In the genomic region with DNA sequence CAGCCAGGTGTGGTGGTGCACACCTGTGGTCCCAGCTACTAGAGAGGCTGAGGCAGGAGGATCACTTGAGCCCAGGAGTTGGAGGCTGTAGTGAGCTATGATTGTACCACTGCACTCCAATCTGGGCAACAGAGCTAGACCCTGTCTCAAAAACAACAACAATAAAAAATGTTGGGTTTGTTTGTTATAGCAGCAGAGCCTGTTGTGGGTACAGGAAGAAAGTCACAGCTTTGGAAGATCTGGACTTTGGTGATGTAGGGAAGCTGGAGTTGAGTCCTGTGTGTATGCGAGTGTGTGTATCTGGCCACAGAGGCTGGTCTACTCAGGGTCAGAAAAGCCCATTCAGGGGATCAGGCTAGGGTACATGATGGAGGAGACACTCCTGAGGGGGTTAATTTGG, we compare ENCODE assay signal across 30 cellular contexts. TPM values are rescaled to one million over a fixed set of nuclear protein-coding genes. Genes with fewer than 3 reads are reported as not detected.
"Had no signal": no experiment of that assay in that cellular context is flagged by ENCODE, and none has a peak within 500 bp of the region (broad histone marks: within the 10 kb centered on the region; RNA-seq: fewer than 3 reads in every experiment).

No MANE protein-coding gene starts in this region.

- H3K9ac ChIP-seq: neural progenitor cell, parathyroid adenoma had no signal

- H3K36me3 ChIP-seq: neural progenitor cell, ovary, spleen, suprapubic skin, thoracic aorta, thyroid gland, tibial nerve, upper lobe of left lung, vagina had no signal

- H2AFZ ChIP-seq: parathyroid adenoma had no signal

- DNase-seq: natural killer cell; occipital lobe; ovary; posterior cingulate gyrus; psoas muscle; spleen; stimulated activated CD4-positive, alpha-beta T cell treated with anti-CD3 and anti-CD28 coated beads, Interleukin-12 subunit alpha, Interleukin-12 subunit beta, amount 100 ng/mL, for 4 hours; stimulated activated CD4-positive, alpha-beta T cell treated with anti-CD3 and anti-CD28 coated beads, Interleukin-1b, Interleukin-23, amount 100 ng/mL, for 48 hours; stimulated activated CD4-positive, alpha-beta T cell treated with anti-CD3 and anti-CD28 coated beads, Interleukin-4, amount 100 ng/mL, for 1 hour; stimulated activated CD4-positive, alpha-beta T cell treated with anti-CD3 and anti-CD28 coated beads, Interleukin-4, amount 100 ng/mL, for 4 hours; stimulated activated CD8-positive, alpha-beta memory T cell treated with anti-CD3 and anti-CD28 coated beads, Interleukin-4, amount 100 ng/mL, for 48 hours; stimulated activated naive CD4-positive, alpha-beta T cell; stimulated activated naive CD8-positive, alpha-beta T cell treated with anti-CD3 and anti-CD28 coated beads, Interleukin-15, amount 100 ng/mL, for 72 hours; stimulated activated naive CD8-positive, alpha-beta T cell treated with anti-CD3 and anti-CD28 coated beads, Interleukin-15, Interleukin-2, amounts not matched to agents 100 U/mL and 50 U/mL, for 24 hours; substantia nigra; thyroid gland; trophoblast cell; upper lobe of left lung had no signal

- H3K27me3 ChIP-seq: neural progenitor cell, ovary, spleen, suprapubic skin, thyroid gland, tibial nerve, upper lobe of left lung, vagina had no signal

- H3K27ac ChIP-seq: neural progenitor cell, ovary, parathyroid adenoma, psoas muscle, skin epidermis, spleen, suprapubic skin, thoracic aorta, thyroid gland, tibial nerve, upper lobe of left lung, vagina had no signal

- H3K4me1 ChIP-seq: neural progenitor cell, parathyroid adenoma, psoas muscle, suprapubic skin, thyroid gland, tibial nerve, upper lobe of left lung, vagina had no signal

- H3K9me3 ChIP-seq: ovary, psoas muscle, spleen, suprapubic skin, thoracic aorta, thyroid gland, tibial nerve, upper lobe of left lung, vagina had no signal

- H3K79me2 ChIP-seq: parathyroid adenoma had no signal

- H3K4me2 ChIP-seq: neural progenitor cell, smooth muscle cell had no signal

- H3K4me3 ChIP-seq: neural progenitor cell, ovary, psoas muscle, skin epidermis, smooth muscle cell, spleen, suprapubic skin, thoracic aorta, thyroid gland, tibial nerve, upper lobe of left lung, vagina had no signal

- ATAC-seq: natural killer cell; psoas muscle; right cardiac atrium; sciatic nerve; stimulated activated memory B cell treated with anti-CD40 and anti-IgM and Interleukin-4, amounts not matched to agents 10 μg/mL and 1 μg/mL and 100 μg/mL, for 72 hours; stimulated activated naive CD8-positive, alpha-beta T cell treated with anti-CD3 and anti-CD28 coated beads, Interleukin-15, amount 100 ng/mL, for 72 hours; stimulated activated naive CD8-positive, alpha-beta T cell treated with anti-CD3 and anti-CD28 coated beads, Interleukin-15, Interleukin-2, amounts not matched to agents 100 U/mL and 50 U/mL, for 24 hours had no signal

RNA-seq across cellular contexts. Expression of gene GRID2IP, which starts 3.9 kb away (rescaled TPM):
- total RNA-seq: osteoblast, smooth muscle cell, tibial nerve, vagina had no signal
- polyA plus RNA-seq: smooth muscle cell had no signal
